1 cellular context compared by ENCODE assay signal in the genomic region with DNA sequence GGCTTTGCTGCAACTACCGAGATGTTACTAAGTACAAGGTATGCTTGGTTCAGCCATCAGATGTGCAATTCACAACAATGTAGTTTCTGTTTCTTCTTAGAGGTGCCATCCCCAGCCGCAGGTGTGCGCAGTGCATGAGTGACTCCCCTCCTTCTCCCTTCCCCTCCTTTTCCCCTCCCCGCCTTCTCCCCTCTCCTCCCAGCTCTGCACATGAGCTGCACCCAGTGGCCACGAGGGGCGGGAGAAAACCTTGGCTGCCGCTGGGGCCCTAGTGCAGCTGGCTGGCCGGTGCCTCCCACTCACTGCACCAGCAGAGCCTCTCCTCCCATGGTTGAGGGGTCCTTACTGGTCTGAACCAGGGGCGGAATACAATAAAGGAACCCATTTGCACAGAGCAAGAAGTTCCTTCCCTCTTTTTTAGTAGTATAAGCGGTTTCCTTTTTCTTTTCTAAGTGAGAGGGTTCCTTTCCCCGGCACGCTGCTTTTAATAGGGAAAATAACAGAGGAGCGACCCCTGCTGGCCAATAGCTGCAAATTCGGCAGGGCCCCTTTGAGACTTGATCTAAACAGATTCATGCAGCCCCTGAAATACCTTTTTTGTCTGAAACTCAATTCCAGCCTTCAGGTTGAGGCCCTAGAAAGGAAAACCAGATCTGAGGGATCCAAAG.
TF ChIP-seq lines count a peak whose summit lies in the region.

No MANE protein-coding gene starts in this region.

TF ChIP-seq in liver, 16 proteins besides CTCF, POLR2A, EP300 and RAD21 (continued from another document):
- TF ChIP-seq HNF4A (conservative IDR thresholded peaks at IDR 0.05) (no peak), FOXA1 (IDR thresholded peaks at IDR 0.05) (no peak), HNF4G (IDR thresholded peaks at IDR 0.05) (no peak), NR2F2 (IDR thresholded peaks at IDR 0.05) (no peak)
- TF ChIP-seq, protein P1, sequence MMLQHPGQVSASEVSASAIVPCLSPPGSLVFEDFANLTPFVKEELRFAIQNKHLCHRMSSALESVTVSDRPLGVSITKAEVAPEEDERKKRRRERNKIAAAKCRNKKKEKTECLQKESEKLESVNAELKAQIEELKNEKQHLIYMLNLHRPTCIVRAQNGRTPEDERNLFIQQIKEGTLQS (IDR thresholded peaks at IDR 0.05) = no peak
